In the genomic region with DNA sequence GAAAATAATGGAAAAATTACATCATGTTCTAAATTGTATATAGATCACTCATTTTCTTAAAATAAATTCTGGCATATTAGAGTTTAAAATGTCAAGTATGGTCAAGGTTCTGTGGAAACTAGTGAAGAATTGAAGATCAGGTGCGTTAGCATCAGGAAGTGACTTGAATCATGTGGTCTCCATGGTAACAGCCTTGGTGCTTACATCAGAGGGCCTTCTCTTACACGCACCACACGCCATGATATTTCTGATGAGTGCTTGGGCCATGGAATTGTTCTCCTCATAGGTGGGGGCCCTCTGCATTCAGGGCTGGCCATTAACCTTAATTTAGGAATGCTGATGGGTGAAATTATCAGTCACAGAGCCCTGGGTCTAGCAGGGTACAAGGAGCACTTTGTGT, we compare ENCODE assay signal across 18 cellular contexts.
"Had no signal": no experiment of that assay in that cellular context is flagged by ENCODE, and none has a peak within 500 bp of the region (broad histone marks: within the 10 kb centered on the region; RNA-seq: fewer than 3 reads in every experiment).

No MANE protein-coding gene starts in this region.

- ATAC-seq: upper lobe of right lung had no signal

- H3K27me3 ChIP-seq: brain microvascular endothelial cell, esophagus squamous epithelium, right atrium auricular region, testis, upper lobe of right lung had no signal

- H3K9me3 ChIP-seq: esophagus squamous epithelium, left ventricle myocardium inferior, right atrium auricular region, testis, upper lobe of right lung had no signal

- H3K27ac Mint-ChIP-seq: activated B cell treated with CpG ODN at 0.5 μM for 24 hours; naive B cell; T-helper 2 cell treated with Interferon-gamma antibody and Interleukin-4, amounts not matched to agents 5 μg/mL and 100 μg/mL, for 36 hours had no signal

- H3K36me3 ChIP-seq: brain microvascular endothelial cell, esophagus squamous epithelium, left ventricle myocardium inferior, right atrium auricular region, upper lobe of right lung had no signal

- H3K4me3 ChIP-seq: coronary artery, esophagus squamous epithelium, left ventricle myocardium inferior, right atrium auricular region, skin epidermis, testis, upper lobe of right lung had no signal

- H3K36me3 Mint-ChIP-seq: naive B cell had no signal

- H3K4me1 Mint-ChIP-seq: activated B cell treated with CpG ODN at 0.5 μM for 24 hours; central memory CD8-positive, alpha-beta T cell had no signal

- H3K27ac ChIP-seq: brain microvascular endothelial cell, coronary artery, esophagus squamous epithelium, left ventricle myocardium inferior, right atrium auricular region, skin epidermis, testis, upper lobe of right lung had no signal

- H3K4me1 ChIP-seq: esophagus squamous epithelium, left ventricle myocardium inferior, right atrium auricular region, testis, upper lobe of right lung had no signal

- H3K27me3 Mint-ChIP-seq: activated B cell treated with CpG ODN at 0.5 μM for 24 hours; central memory CD8-positive, alpha-beta T cell; naive B cell had no signal

- H3K9me3 Mint-ChIP-seq: activated B cell treated with CpG ODN at 0.5 μM for 24 hours; central memory CD8-positive, alpha-beta T cell; T-helper 2 cell treated with Interferon-gamma antibody and Interleukin-4, amounts not matched to agents 5 μg/mL and 100 μg/mL, for 36 hours had no signal

- DNase-seq: activated B cell treated with CpG ODN at 0.5 μM for 24 hours; activated CD4-positive, alpha-beta T cell treated with anti-CD3 and anti-CD28 coated beads, Interleukin-2, amount 50 U/mL, for 4 hours; activated gamma-delta T cell treated with Interleukin-2 at 50 U/mL for 16 hours; brain microvascular endothelial cell; esophagus squamous epithelium; hippocampal formation; left ventricle myocardium inferior; naive B cell; stimulated activated CD4-positive, alpha-beta T cell treated with anti-CD3 and anti-CD28 coated beads, Interleukin-15, amount 100 ng/mL, for 24 hours; stimulated activated CD4-positive, alpha-beta T cell treated with anti-CD3 and anti-CD28 coated beads, Interleukin-4, amount 100 ng/mL, for 24 hours; stimulated activated naive CD4-positive, alpha-beta T cell treated with Interleukin-2 at 50 U/mL for 16 hours; testis; upper lobe of right lung had no signal

- H3K4me3 Mint-ChIP-seq: activated B cell treated with CpG ODN at 0.5 μM for 24 hours; central memory CD8-positive, alpha-beta T cell; naive B cell; T-helper 2 cell treated with Interferon-gamma antibody and Interleukin-4, amounts not matched to agents 5 μg/mL and 100 μg/mL, for 36 hours had no signal
